In the genomic region with DNA sequence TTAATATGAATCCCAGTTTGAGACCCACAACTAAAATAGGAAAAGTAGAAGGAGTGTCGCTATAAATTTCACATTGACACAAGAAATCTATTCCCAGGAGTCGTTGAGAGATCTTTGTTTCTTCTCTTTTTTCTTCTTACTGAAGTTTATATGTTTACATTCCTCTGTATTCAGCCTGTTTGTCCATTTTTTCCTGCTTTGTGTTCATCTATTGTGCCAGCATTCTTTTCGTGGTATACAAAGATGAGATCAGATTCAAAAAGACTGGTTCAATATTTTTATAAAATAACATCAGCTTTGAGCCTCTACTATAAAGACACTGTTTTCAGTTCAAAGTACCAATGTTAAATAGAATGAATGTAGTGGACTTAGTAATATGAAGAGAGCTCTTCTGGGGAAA, we compare ENCODE assay signal across 12 cellular contexts.
DNase-seq lines count a peak whose midpoint lies in the region; FAIRE-seq and TF ChIP-seq lines count a peak whose summit lies in the region.
"Had no signal": no experiment of that assay in that cellular context is flagged by ENCODE, and none has a peak within 500 bp of the region (broad histone marks: within the 10 kb centered on the region; RNA-seq: fewer than 3 reads in every experiment).

No MANE protein-coding gene starts in this region.

- H3K4me3 ChIP-seq in HUES64 (ENCODE audit: low read length) = no peak overlapping the region
- no peak overlapping the region for H3K4me3 ChIP-seq in coronary artery
- no peak overlapping the region for H3K4me3 ChIP-seq in muscle layer of duodenum (ENCODE audit: low read depth in 1 of 2, low read length in 2 of 2)
- no peak overlapping the region for H3K4me3 ChIP-seq in thyroid gland (replicated peaks in 1 of 3)
- no peak overlapping the region for H3K4me3 ChIP-seq in small intestine (ENCODE audit: low read depth in 1 of 2, low read length in 2 of 2)

- no peak for TF ChIP-seq CTCF in coronary artery (IDR thresholded peaks at IDR 0.05)
- no peak for TF ChIP-seq CTCF in thyroid gland (IDR thresholded peaks at IDR 0.05)

- intact Hi-C loops in thyroid gland (cut with DNase I) = loop anchor here (5.0 kb wide), 1 partner anchor 247 kb away; no protein-coding TSS in a partner anchor

- H3K9me3 ChIP-seq in HUES64 (ENCODE audit: insufficient read depth, low read depth, low read length) (no peaks in the 10 kb centered on the region), muscle layer of duodenum (ENCODE audit: control insufficient read depth in 1 of 2, low read length in 2 of 2) (no peaks in the 10 kb centered on the region), thyroid gland (no peaks in the 10 kb centered on the region), small intestine (ENCODE audit: control insufficient read depth, low read depth) (no peaks in the 10 kb centered on the region)

- no CpG with 5 or more reads among the region's 3 CpGs for WGBS in HUES64
- WGBS in thyroid gland, 2 donors = 81 to 84% methylated on average over 3 of the region's 3 CpGs
- 66 to 86% (median 80%) methylated on average over 3 of the region's 3 CpGs for WGBS in small intestine, 3 donors

- H3K9ac ChIP-seq in HUES64 (ENCODE audit: low read depth, low read length) = 0 out of 2 replicates have a peak overlapping the region, but pooled peaks have one; percentile 3

- H3K4me1 ChIP-seq in HUES64 (ENCODE audit: insufficient read depth, low read length) (peaks cover 54% of the 10 kb centered on the region), muscle layer of duodenum (ENCODE audit: control insufficient read depth in 1 of 2, insufficient read depth in 2 of 2, low read length in 2 of 2) (peaks cover 0 to 48% of the 10 kb centered on the region in 2 donors), thyroid gland (peaks cover 0 to 8% of the 10 kb centered on the region in 2 donors), small intestine (ENCODE audit: control insufficient read depth in 2 of 2, insufficient read depth in 1 of 2, low read depth in 1 of 2, low read length in 1 of 2) (no peaks in the 10 kb centered on the region)

- no peak for FAIRE-seq in small intestine (lab: Jason Lieb, UNC)
- FAIRE-seq: islet of Langerhans had no signal

- H3K36me3 ChIP-seq in HUES64 (ENCODE audit: insufficient read depth, low read length) = no peaks in the 10 kb centered on the region
- H3K36me3 ChIP-seq in muscle layer of duodenum (ENCODE audit: control insufficient read depth in 1 of 2, insufficient read depth in 2 of 2, low read length in 2 of 2) = no peaks in the 10 kb centered on the region
- H3K36me3 ChIP-seq in thyroid gland = no peaks in the 10 kb centered on the region
- no peaks in the 10 kb centered on the region for H3K36me3 ChIP-seq in small intestine (ENCODE audit: control insufficient read depth in 2 of 2, insufficient read depth in 2 of 2, low read length in 2 of 2)

- H3K27me3 ChIP-seq in HUES64 (ENCODE audit: insufficient read depth, low read length) (no peaks in the 10 kb centered on the region), muscle layer of duodenum (ENCODE audit: low read depth, low read length) (no peaks in the 10 kb centered on the region), thyroid gland (no peaks in the 10 kb centered on the region), small intestine (ENCODE audit: control insufficient read depth in 2 of 2, insufficient read depth in 2 of 2, low read length in 2 of 2) (no peaks in the 10 kb centered on the region)

- H3K27ac ChIP-seq in HUES64 (ENCODE audit: low read depth, low read length) (peak overlapping the region; percentile 37; the same call in 1 of the 2 replicates), coronary artery (peak overlapping the region; percentile 74 to 82), muscle layer of duodenum (ENCODE audit: low read length) (peak overlapping the region; percentile 78), thyroid gland (peak overlapping the region in 2 of 3 donors; percentile 56 to 63), small intestine (ENCODE audit: low read depth in 1 of 2, low read length in 1 of 2) (peak overlapping the region in 1 of 2 donors; percentile 82)

- no peak for TF ChIP-seq POLR2A in thyroid gland (IDR thresholded peaks at IDR 0.05)

- no peak for DNase-seq in coronary artery (ENCODE audit: low spot score)
- no peak for DNase-seq in thyroid gland
- DNase-seq in NCI-H748 (lab: John Stamatoyannopoulos, UW; ENCODE audit: unreplicated experiment) = no peak
- DNase-seq in activated effector memory CD4-positive, alpha-beta T cell treated with Interleukin-2 at 50 U/mL for 16 hours = no peak
- DNase-seq in small intestine = no peak
- DNase-seq: activated CD4-positive, alpha-beta T cell treated with anti-CD3 and anti-CD28 coated beads, Interleukin-2, amount 50 U/mL, for 4 hours; CD4-positive, alpha-beta memory T cell; NCI-H1092; nephron progenitor cell had no signal
